34 cellular contexts compared by ENCODE assay signal in the genomic region with DNA sequence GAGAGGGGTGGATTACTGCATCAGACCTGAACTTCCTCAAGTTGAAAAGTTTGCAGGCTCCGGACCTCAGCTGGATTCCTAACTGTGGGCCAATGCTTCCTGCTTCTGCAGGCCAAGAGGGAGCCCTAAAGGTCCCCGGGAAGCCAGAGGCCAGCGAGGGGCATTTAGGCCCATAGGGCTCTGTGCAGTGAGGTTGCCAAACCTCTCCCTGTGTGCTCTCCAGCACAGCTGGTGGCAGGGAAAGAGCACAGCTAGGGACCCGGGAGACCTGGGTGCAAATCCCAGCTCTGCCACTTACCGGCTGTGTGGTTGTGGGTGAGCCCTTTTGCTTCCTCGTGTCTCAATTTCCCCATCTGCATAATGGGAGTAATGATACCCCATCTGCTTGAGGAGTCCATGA.
"Had no signal": no experiment of that assay in that cellular context is flagged by ENCODE, and none has a peak within 500 bp of the region (broad histone marks: within the 10 kb centered on the region; RNA-seq: fewer than 3 reads in every experiment).

No MANE protein-coding gene starts in this region.

- H3K27ac Mint-ChIP-seq: activated B cell treated with CpG ODN at 0.5 μM for 24 hours; activated CD4-positive, alpha-beta memory T cell treated with anti-CD3 and anti-CD28 coated beads, Interleukin-2, amount 10 ng/mL, durations not matched to agents 7 days and 5 days; activated CD8-positive, alpha-beta memory T cell treated with anti-CD3 and anti-CD28 coated beads, Interleukin-2, amount 10 ng/mL, durations not matched to agents 7 days and 5 days; activated naive CD8-positive, alpha-beta T cell treated with anti-CD3 and anti-CD28 coated beads, Interleukin-2, amount 10 ng/mL, durations not matched to agents 7 days and 5 days; T-helper 1 cell treated with Interleukin-12 subunit alpha and Interleukin-12 subunit beta and Interleukin-4 antibody, amounts not matched to agents 30 μg/mL and 1 μg/mL, for 36 hours; T-helper 2 cell treated with Interferon-gamma antibody and Interleukin-4, amounts not matched to agents 5 μg/mL and 100 μg/mL, for 36 hours had no signal

- H3K4me3 ChIP-seq: MG63, SJSA1 had no signal

- DNase-seq: activated B cell treated with CpG ODN at 0.5 μM for 24 hours; activated CD4-positive, alpha-beta memory T cell treated with anti-CD3 and anti-CD28 coated beads, Interleukin-2, amount 10 ng/mL, durations not matched to agents 7 days and 5 days; activated CD4-positive, alpha-beta T cell treated with anti-CD3 and anti-CD28 coated beads for 48 hours; activated CD4-positive, CD25-positive, alpha-beta regulatory T cell treated with anti-CD3 and anti-CD28 coated beads, Interleukin-2, amount 50 U/mL, for 72 hours; activated CD8-positive, alpha-beta memory T cell treated with anti-CD3 and anti-CD28 coated beads for 24 hours; activated CD8-positive, alpha-beta memory T cell treated with anti-CD3 and anti-CD28 coated beads, Interleukin-2, amount 10 ng/mL, durations not matched to agents 7 days and 5 days; activated CD8-positive, alpha-beta memory T cell treated with anti-CD3 and anti-CD28 coated beads, Interleukin-2, amount 50 U/mL, for 48 hours; activated effector memory CD4-positive, alpha-beta T cell treated with Interleukin-2 at 50 U/mL for 16 hours; activated naive CD4-positive, alpha-beta T cell; activated naive CD8-positive, alpha-beta T cell treated with anti-CD3 and anti-CD28 coated beads, Interleukin-2, amount 10 ng/mL, durations not matched to agents 7 days and 5 days; activated T-cell treated with anti-CD3 and anti-CD28 coated beads, Interleukin-2, amount 50 U/mL, for 48 hours; amygdala; caudate nucleus; cerebellar nuclear complex; Kasumi-1; MG63; NCI-H1048; NCI-H1105 treated with DMSO at 0.1 percent for 48 hours; NCI-H1436; NCI-H1694; NCI-H1930; NCI-H2081 treated with DMSO at 0.1 percent for 48 hours; NCI-H226; NCI-H446 treated with DMSO at 0.1 percent for 48 hours; NCI-H524; NCI-H69; SHP77 treated with DMSO at 0.1 percent for 48 hours; SK-N-SH had no signal

- ATAC-seq: activated CD8-positive, alpha-beta memory T cell treated with anti-CD3 and anti-CD28 coated beads, Interleukin-2, amount 10 ng/mL, durations not matched to agents 7 days and 5 days; Panc1 had no signal

- H3K9me3 ChIP-seq: MG63, SJSA1, SK-N-SH had no signal

- H3K4me3 Mint-ChIP-seq: activated B cell treated with CpG ODN at 0.5 μM for 24 hours; activated CD4-positive, alpha-beta memory T cell treated with anti-CD3 and anti-CD28 coated beads, Interleukin-2, amount 10 ng/mL, durations not matched to agents 7 days and 5 days; activated CD8-positive, alpha-beta memory T cell treated with anti-CD3 and anti-CD28 coated beads, Interleukin-2, amount 10 ng/mL, durations not matched to agents 7 days and 5 days; activated naive CD4-positive, alpha-beta T cell treated with anti-CD3 and anti-CD28 coated beads, Interleukin-2, amount 50 U/mL, for 24 hours; activated naive CD8-positive, alpha-beta T cell treated with anti-CD3 and anti-CD28 coated beads, Interleukin-2, amount 10 ng/mL, durations not matched to agents 7 days and 5 days; brain; T-helper 1 cell treated with Interleukin-12 subunit alpha and Interleukin-12 subunit beta and Interleukin-4 antibody, amounts not matched to agents 30 μg/mL and 1 μg/mL, for 36 hours; T-helper 2 cell treated with Interferon-gamma antibody and Interleukin-4, amounts not matched to agents 5 μg/mL and 100 μg/mL, for 36 hours had no signal

- H3K9me3 Mint-ChIP-seq: activated B cell treated with CpG ODN at 0.5 μM for 24 hours; activated CD4-positive, alpha-beta memory T cell treated with anti-CD3 and anti-CD28 coated beads, Interleukin-2, amount 10 ng/mL, durations not matched to agents 7 days and 5 days; activated naive CD4-positive, alpha-beta T cell treated with anti-CD3 and anti-CD28 coated beads, Interleukin-2, amount 50 U/mL, for 24 hours; activated naive CD8-positive, alpha-beta T cell treated with anti-CD3 and anti-CD28 coated beads, Interleukin-2, amount 10 ng/mL, durations not matched to agents 7 days and 5 days; T-helper 1 cell treated with Interleukin-12 subunit alpha and Interleukin-12 subunit beta and Interleukin-4 antibody, amounts not matched to agents 30 μg/mL and 1 μg/mL, for 36 hours; T-helper 2 cell treated with Interferon-gamma antibody and Interleukin-4, amounts not matched to agents 5 μg/mL and 100 μg/mL, for 36 hours had no signal

- H3K36me3 ChIP-seq: MG63, SJSA1 had no signal

- H3K27ac ChIP-seq: SJSA1 had no signal

- H3K4me2 ChIP-seq: SK-N-SH had no signal

- H3K4me1 Mint-ChIP-seq: activated B cell treated with CpG ODN at 0.5 μM for 24 hours; activated CD4-positive, alpha-beta memory T cell treated with anti-CD3 and anti-CD28 coated beads, Interleukin-2, amount 10 ng/mL, durations not matched to agents 7 days and 5 days; activated CD8-positive, alpha-beta memory T cell treated with anti-CD3 and anti-CD28 coated beads, Interleukin-2, amount 10 ng/mL, durations not matched to agents 7 days and 5 days; activated naive CD4-positive, alpha-beta T cell treated with anti-CD3 and anti-CD28 coated beads, Interleukin-2, amount 50 U/mL, for 24 hours; activated naive CD8-positive, alpha-beta T cell treated with anti-CD3 and anti-CD28 coated beads, Interleukin-2, amount 10 ng/mL, durations not matched to agents 7 days and 5 days had no signal

- H3K9ac ChIP-seq: SK-N-SH had no signal

- H3K4me1 ChIP-seq: SJSA1 had no signal

- H3K36me3 Mint-ChIP-seq: activated CD8-positive, alpha-beta memory T cell treated with anti-CD3 and anti-CD28 coated beads, Interleukin-2, amount 10 ng/mL, durations not matched to agents 7 days and 5 days; activated naive CD4-positive, alpha-beta T cell treated with anti-CD3 and anti-CD28 coated beads, Interleukin-2, amount 50 U/mL, for 24 hours; activated naive CD8-positive, alpha-beta T cell treated with anti-CD3 and anti-CD28 coated beads, Interleukin-2, amount 10 ng/mL, durations not matched to agents 7 days and 5 days; brain had no signal
